Comparison of ENCODE assay signal across 8 cellular contexts in genomic region chr19:4557971-4558941, GRCh38. TPM values are rescaled to one million over a fixed set of nuclear protein-coding genes. Genes with fewer than 3 reads are reported as not detected.
DNase-seq lines count a peak whose midpoint lies in the region; ATAC-seq and TF ChIP-seq lines count a peak whose summit lies in the region.

No MANE protein-coding gene starts in this region.

- H3K9me3 ChIP-seq in neural progenitor cell (ENCODE audit: low read depth): no peaks in the 10 kb centered on the region

- ATAC-seq in activated T-cell treated with anti-CD3 and anti-CD28 coated beads, Interleukin-2, amount 50 U/mL, for 4 hours: no peak
- ATAC-seq in HG02759 (IDR thresholded peaks at IDR 0.05; ENCODE audit: unreplicated experiment) (no peak), HG03565 (IDR thresholded peaks at IDR 0.05; ENCODE audit: unreplicated experiment) (no peak)

- no peak overlapping the region for H3K9ac ChIP-seq in neural progenitor cell

- H3K4me1 ChIP-seq in neural progenitor cell: no peaks in the 10 kb centered on the region

- no peak overlapping the region for H3K27ac ChIP-seq in RWPE1
- peak overlapping the region in 16 of 59 donors; percentile 1 to 74 (median 29) for H3K27ac ChIP-seq in dorsolateral prefrontal cortex
- no peak overlapping the region for H3K27ac ChIP-seq in neural progenitor cell

- peaks cover 4% of the 10 kb centered on the region for H3K79me2 ChIP-seq in neural progenitor cell (ENCODE audit: low read depth)

- no peaks in the 10 kb centered on the region for H3K36me3 ChIP-seq in neural progenitor cell

- H3K4me3 Mint-ChIP-seq in activated T-cell treated with anti-CD3 and anti-CD28 coated beads, Interleukin-2, amount 50 U/mL, for 4 hours: no peak overlapping the region
- H3K4me3 Mint-ChIP-seq in neural progenitor cell: no peak overlapping the region

- TF ChIP-seq CTCF in RWPE1 (conservative IDR thresholded peaks at IDR 0.05; ENCODE audit: low read depth): peak; percentile 98
- TF ChIP-seq CTCF in dorsolateral prefrontal cortex (IDR thresholded peaks at IDR 0.05 in 54 of 56, conservative IDR thresholded peaks at IDR 0.05 in 2 of 56; ENCODE audit: low read depth in 1 of 56, partially characterized antibody in 56 of 56): peak; percentile 72 to 100 (median 97)
- TF ChIP-seq CTCF in neural progenitor cell (IDR thresholded peaks at IDR 0.05): peak; percentile 94

- H3K27me3 ChIP-seq in dorsolateral prefrontal cortex: no peaks in the 10 kb centered on the region
- H3K27me3 ChIP-seq in neural progenitor cell: no peaks in the 10 kb centered on the region

- DNase-seq in activated T-cell treated with anti-CD3 and anti-CD28 coated beads for 1 hour (ENCODE audit: low read depth): peak; percentile 14
- no peak for DNase-seq in activated T-cell treated with anti-CD3 and anti-CD28 coated beads, Interleukin-2, amount 50 U/mL, for 4 hours
- DNase-seq in RWPE1 (ENCODE audit: low spot score): no peak
- DNase-seq in dorsolateral prefrontal cortex: peak in 1 of 10 donors; percentile 56
- DNase-seq in neural progenitor cell (ENCODE audit: low spot score): peak; percentile 67
- DNase-seq in GDM1 (lab: John Stamatoyannopoulos, UW): no peak

- POLR2A ChIA-PET in RWPE1 (lab: Yijun Ruan, JAX; ENCODE audit: low non-redundant PET): no interaction called here

- H3K4me3 ChIP-seq in dorsolateral prefrontal cortex: peak overlapping the region in 45 of 59 donors; percentile 3 to 63 (median 41)
- no peak overlapping the region for H3K4me3 ChIP-seq in neural progenitor cell

- intact Hi-C loops in dorsolateral prefrontal cortex (cut with DNase I): loop anchor here in 1 of 2 donors (5.0 kb wide), 1 partner anchor 79 kb away; the partner anchor contains the start of gene TNFAIP8L1

- H3K4me2 ChIP-seq in neural progenitor cell: no peak overlapping the region

- H3F3A ChIP-seq in neural progenitor cell (ENCODE audit: low read depth): no peaks in the 10 kb centered on the region

- no peaks in the 10 kb centered on the region for H3K9me3 Mint-ChIP-seq in activated T-cell treated with anti-CD3 and anti-CD28 coated beads, Interleukin-2, amount 50 U/mL, for 4 hours
- H3K9me3 Mint-ChIP-seq in neural progenitor cell: no peaks in the 10 kb centered on the region

- H3K27ac Mint-ChIP-seq in neural progenitor cell: no peak overlapping the region

- no peak overlapping the region for H2AFZ ChIP-seq in neural progenitor cell (replicated peaks)

- CTCF ChIA-PET in RWPE1 (lab: Yijun Ruan, JAX): interaction anchor here (0.6 to 1.9 kb wide), 7 partner anchors 11 to 789 kb away, joined by 3 to 11 read pairs (median 5); no protein-coding TSS in a partner anchor

- H3K4me1 Mint-ChIP-seq in activated T-cell treated with anti-CD3 and anti-CD28 coated beads, Interleukin-2, amount 50 U/mL, for 4 hours (ENCODE audit: low read depth): no peaks in the 10 kb centered on the region
- H3K4me1 Mint-ChIP-seq in neural progenitor cell: peaks cover 2% of the 10 kb centered on the region

- no peaks in the 10 kb centered on the region for H3K27me3 Mint-ChIP-seq in activated T-cell treated with anti-CD3 and anti-CD28 coated beads, Interleukin-2, amount 50 U/mL, for 4 hours (ENCODE audit: low read depth)
- no peaks in the 10 kb centered on the region for H3K27me3 Mint-ChIP-seq in neural progenitor cell (ENCODE audit: insufficient read depth, low read depth)

- no peaks in the 10 kb centered on the region for H3K36me3 Mint-ChIP-seq in activated T-cell treated with anti-CD3 and anti-CD28 coated beads, Interleukin-2, amount 50 U/mL, for 4 hours (ENCODE audit: insufficient read depth)
- H3K36me3 Mint-ChIP-seq in neural progenitor cell: peaks cover 10% of the 10 kb centered on the region

- H4K20me1 ChIP-seq in neural progenitor cell (ENCODE audit: low read depth): peaks cover 50% of the 10 kb centered on the region

RNA-seq across cellular contexts. Expression of gene SEMA6B, which starts 1.2 kb away (rescaled TPM):
- total RNA-seq in activated T-cell treated with anti-CD3 and anti-CD28 coated beads, Interleukin-2, amount 50 U/mL, for 4 hours: under 1 TPM; 0.08 to 0.18 (median 0.14) TPM
- total RNA-seq in dorsolateral prefrontal cortex (100 to 1,000 TPM in 56 of 120 experiments, 10 to 100 TPM in 64; 32.4 to 162 (median 98.7) TPM), neural progenitor cell (ENCODE audit: low replicate concordance) (22.6 and 82.3 TPM in 2 replicates)

RNA-seq across cellular contexts. Expression of gene LRG1, which starts 18.4 kb away (rescaled TPM):
- total RNA-seq in activated T-cell treated with anti-CD3 and anti-CD28 coated beads, Interleukin-2, amount 50 U/mL, for 4 hours: under 1 TPM; 0.08 to 0.24 (median 0.15) TPM
- total RNA-seq in dorsolateral prefrontal cortex (1 to 10 TPM in 34 of 120 experiments, under 1 TPM in 72, not detected in 14; 0.13 to 3.5 (median 0.68) TPM), neural progenitor cell (ENCODE audit: low replicate concordance) (0.19 TPM in 1 of 2 replicates, not detected in the other)

RNA-seq across cellular contexts. Expression of gene PLIN5, which starts 23.2 kb away (rescaled TPM):
- total RNA-seq in activated T-cell treated with anti-CD3 and anti-CD28 coated beads, Interleukin-2, amount 50 U/mL, for 4 hours: under 1 TPM in 1 of 3 donors, not detected in 2; 0.10 TPM
- 10 to 100 TPM in 93 of 120 experiments, 1 to 10 TPM in 27; 5.4 to 56.3 (median 15.4) TPM for total RNA-seq in dorsolateral prefrontal cortex
- total RNA-seq in neural progenitor cell (ENCODE audit: low replicate concordance): 1.2 and 5.1 TPM in 2 replicates

RNA-seq across cellular contexts. Expression of gene PLIN4, which starts 40.0 kb away (rescaled TPM):
- under 1 TPM in 1 of 3 donors, not detected in 2; 0.03 TPM for total RNA-seq in activated T-cell treated with anti-CD3 and anti-CD28 coated beads, Interleukin-2, amount 50 U/mL, for 4 hours
- 10 to 100 TPM in 16 of 120 experiments, 1 to 10 TPM in 104; 1.4 to 28.3 (median 6.3) TPM for total RNA-seq in dorsolateral prefrontal cortex
- 0.15 TPM in 1 of 2 replicates, not detected in the other for total RNA-seq in neural progenitor cell (ENCODE audit: low replicate concordance)

Comparison
In these comparisons a context has a peak if more than half of its experiments do, and no peak if none do; other contexts are left out.
1. DNase-seq: peak in activated T-cell treated with anti-CD3 and anti-CD28 coated beads for 1 hour (single experiment) and neural progenitor cell (single experiment); none in activated T-cell treated with anti-CD3 and anti-CD28 coated beads, Interleukin-2, amount 50 U/mL, for 4 hours (single experiment), RWPE1 (single experiment) and GDM1 (single experiment).
2. RNA of gene SEMA6B, which starts 1.2 kb away (total RNA-seq): 32.4 to 162 TPM in dorsolateral prefrontal cortex and 22.6 to 82.3 TPM in neural progenitor cell; 0.08 to 0.18 TPM in activated T-cell treated with anti-CD3 and anti-CD28 coated beads, Interleukin-2, amount 50 U/mL, for 4 hours; every median in the first group is over 10 times any median in the second.
3. Peak in every context shown above with its lines, with median percentiles within 50 percentile points of each other: CTCF ChIP-seq.